In genomic region chr10:132591166-132591971, GRCh38 we compare ENCODE assay signal across 10 cellular contexts. TPM values are rescaled to one million over a fixed set of nuclear protein-coding genes. Genes with fewer than 3 reads are reported as not detected.
A peak's percentile ranks its signal among the peaks of the same experiment; 100 is the strongest.
DNase-seq lines count a peak whose midpoint lies in the region; ATAC-seq, FAIRE-seq and TF ChIP-seq lines count a peak whose summit lies in the region.
"Had no signal": no experiment of that assay in that cellular context is flagged by ENCODE, and none has a peak within 500 bp of the region (broad histone marks: within the 10 kb centered on the region; RNA-seq: fewer than 3 reads in every experiment).

No MANE protein-coding gene starts in this region.

- no peak for TF ChIP-seq CTCF in esophagus squamous epithelium (IDR thresholded peaks at IDR 0.05)

- peak overlapping the region in 10 of 11 experiments; percentile 12 to 97 (median 93); a peak in 16 of 22 replicates for H3K4me2 ChIP-seq in BLaER1 treated with 17β-estradiol and CSF1 and Interleukin-3, amounts not matched to agents 10 nM and 100 nM

- peaks cover 0 to 82% (median 16%) of the 10 kb centered on the region in 11 experiments; a peak in 13 of 22 replicates for H4K20me1 ChIP-seq in BLaER1 treated with 17β-estradiol and CSF1 and Interleukin-3, amounts not matched to agents 10 nM and 100 nM

- H3K36me3 ChIP-seq in BLaER1 treated with 17β-estradiol and CSF1 and Interleukin-3, amounts not matched to agents 10 nM and 100 nM = peaks cover 0 to 19% (median 0%) of the 10 kb centered on the region in 11 experiments; a peak in 4 of 22 replicates
- no peaks in the 10 kb centered on the region for H3K36me3 ChIP-seq in esophagus squamous epithelium
- no peaks in the 10 kb centered on the region for H3K36me3 ChIP-seq in muscle layer of duodenum (ENCODE audit: control insufficient read depth in 1 of 2, insufficient read depth in 2 of 2, low read length in 2 of 2)

- H3K27ac ChIP-seq in BLaER1 treated with 17β-estradiol and CSF1 and Interleukin-3, amounts not matched to agents 10 nM and 100 nM = peak overlapping the region in 9 of 11 experiments; percentile 23 to 99 (median 97); a peak in 17 of 22 replicates
- H3K27ac ChIP-seq in esophagus squamous epithelium = peak overlapping the region; percentile 49 to 81 (median 70)
- H3K27ac ChIP-seq in muscle layer of duodenum (ENCODE audit: low read length) = peak overlapping the region; percentile 30

- peak overlapping the region in 2 of 11 experiments; percentile 10 to 18; a peak in 3 of 22 replicates for H3K9ac ChIP-seq in BLaER1 treated with 17β-estradiol and CSF1 and Interleukin-3, amounts not matched to agents 10 nM and 100 nM

- DNase-seq in M059J (ENCODE audit: low read depth) (peak; percentile 78), esophagus squamous epithelium (lab: John Stamatoyannopoulos, UW) (no peak), RCC 7860 (ENCODE audit: low spot score) (no peak), NCI-H2081 treated with DMSO at 0.1 percent for 48 hours (lab: John Stamatoyannopoulos, UW) (no peak), mesenteric fat pad (ENCODE audit: low spot score) (no peak)
- DNase-seq: NCI-H2029 treated with DMSO at 0.1 percent for 48 hours had no signal

- WGBS in esophagus squamous epithelium, 2 donors = 30 to 47% methylated on average over 20 to 21 of the region's 22 CpGs

- no peak for FAIRE-seq in RCC 7860 (lab: Jason Lieb, UNC)
- FAIRE-seq: G401.6 had no signal

- peaks cover 0 to 70% (median 0%) of the 10 kb centered on the region in 11 experiments; a peak in 4 of 22 replicates for H3K27me3 ChIP-seq in BLaER1 treated with 17β-estradiol and CSF1 and Interleukin-3, amounts not matched to agents 10 nM and 100 nM
- H3K27me3 ChIP-seq in esophagus squamous epithelium = no peaks in the 10 kb centered on the region
- no peaks in the 10 kb centered on the region for H3K27me3 ChIP-seq in muscle layer of duodenum (ENCODE audit: low read depth, low read length)

- no peak overlapping the region for H3K4me3 ChIP-seq in BLaER1 treated with 17β-estradiol and CSF1 and Interleukin-3, amounts not matched to agents 10 nM and 100 nM
- H3K4me3 ChIP-seq in esophagus squamous epithelium (no peak overlapping the region), muscle layer of duodenum (ENCODE audit: low read depth in 1 of 2, low read length in 2 of 2) (no peak overlapping the region)

- peaks cover 77 to 97% (median 96%) of the 10 kb centered on the region in 10 experiments for H3K4me1 ChIP-seq in BLaER1 treated with 17β-estradiol and CSF1 and Interleukin-3, amounts not matched to agents 10 nM and 100 nM
- peaks cover 34 to 99% (median 60%) of the 10 kb centered on the region in 3 donors for H3K4me1 ChIP-seq in esophagus squamous epithelium
- H3K4me1 ChIP-seq in muscle layer of duodenum (ENCODE audit: control insufficient read depth in 1 of 2, insufficient read depth in 2 of 2, low read length in 2 of 2) = peaks cover 26 to 85% of the 10 kb centered on the region in 2 donors

- intact Hi-C loops in esophagus squamous epithelium (cut with DNase I) = no loop called here

- peaks cover 0 to 35% (median 5%) of the 10 kb centered on the region in 11 experiments; a peak in 9 of 22 replicates for H3K9me3 ChIP-seq in BLaER1 treated with 17β-estradiol and CSF1 and Interleukin-3, amounts not matched to agents 10 nM and 100 nM (replicated peaks in 1 of 11)
- H3K9me3 ChIP-seq in esophagus squamous epithelium = no peaks in the 10 kb centered on the region
- H3K9me3 ChIP-seq in muscle layer of duodenum (ENCODE audit: control insufficient read depth in 1 of 2, low read length in 2 of 2) = no peaks in the 10 kb centered on the region

- no peak for TF ChIP-seq POLR2A in esophagus squamous epithelium (IDR thresholded peaks at IDR 0.05)

- no peak for ATAC-seq in GM19395 (IDR thresholded peaks at IDR 0.05; ENCODE audit: unreplicated experiment)

RNA-seq across cellular contexts. Expression of gene INPP5A, which starts 53.8 kb away (rescaled TPM):
- 13.0 and 15.3 TPM in 2 replicates for total RNA-seq in M059J (2014; rRNA removed; shearing (Covaris generic))
- total RNA-seq in esophagus squamous epithelium (10 to 100 TPM; 16.9 to 58.2 (median 29.5) TPM), mesenteric fat pad (30.5 TPM)

Comparison
In these comparisons a context has a peak if more than half of its experiments do, and no peak if none do; other contexts are left out.
1. H3K27ac ChIP-seq: peak in every context shown above with its lines; median percentile 97 in BLaER1 treated with 17β-estradiol and CSF1 and Interleukin-3, amounts not matched to agents 10 nM and 100 nM; 70 in esophagus squamous epithelium; 30 in muscle layer of duodenum.